In the genomic region with DNA sequence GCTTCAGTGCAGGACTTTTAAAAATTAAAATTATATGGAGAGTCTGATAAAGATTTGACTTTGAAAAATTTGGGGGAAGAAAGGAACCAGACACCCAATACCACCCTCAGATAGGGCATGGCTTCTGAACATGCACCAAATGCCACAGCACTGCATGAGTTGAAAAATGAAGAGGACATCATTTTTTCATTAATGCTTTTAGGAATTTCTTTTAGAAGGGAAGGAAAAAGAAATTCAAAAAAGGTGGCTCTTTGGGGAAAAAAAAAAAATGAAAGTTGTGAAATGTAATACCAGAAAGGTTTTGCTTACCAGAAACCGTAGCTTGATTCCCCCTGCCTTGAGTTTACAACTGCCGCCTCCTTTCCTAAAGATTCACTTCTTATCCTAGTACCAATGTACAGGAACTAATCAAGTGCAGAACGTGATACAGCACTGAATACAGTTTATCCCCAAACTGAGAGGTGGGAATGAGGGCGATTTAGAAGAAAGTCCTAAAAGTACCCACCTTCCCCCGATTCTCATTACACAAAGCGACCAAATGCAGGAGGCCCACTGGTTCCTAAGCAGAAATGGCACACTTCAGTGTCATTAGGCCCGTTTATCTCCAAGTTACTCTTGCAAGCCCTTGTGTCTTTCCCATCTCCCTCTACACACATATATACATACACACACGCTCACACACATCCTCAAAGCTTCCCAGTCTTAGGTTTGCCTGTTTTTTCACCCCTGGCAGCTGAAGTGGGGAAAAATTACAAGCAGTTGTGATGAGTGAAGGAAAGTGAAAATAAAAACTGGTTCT, we compare ENCODE assay signal across 8 cellular contexts. TPM values are rescaled to one million over a fixed set of nuclear protein-coding genes. Genes with fewer than 3 reads are reported as not detected.
DNase-seq lines count a peak whose midpoint lies in the region; ATAC-seq and TF ChIP-seq lines count a peak whose summit lies in the region.

No MANE protein-coding gene starts in this region.

- H3K36me3 ChIP-seq in HUES64 (ENCODE audit: insufficient read depth, low read length) (peaks cover 53% of the 10 kb centered on the region), brain microvascular endothelial cell (replicated peaks) (peaks cover 22% of the 10 kb centered on the region), mucosa of stomach (ENCODE audit: control insufficient read depth, insufficient read depth, low read length) (peaks cover 18% of the 10 kb centered on the region)

- no peak for TF ChIP-seq CTCF in AG09309 (IDR thresholded peaks at IDR 0.05; ENCODE audit: control insufficient read depth, insufficient read depth, low read depth, low read length, missing control alignments)
- no peak for TF ChIP-seq CTCF in brain microvascular endothelial cell (IDR thresholded peaks at IDR 0.05; ENCODE audit: low read depth, low read length, missing control alignments)

- H3K27ac ChIP-seq in HUES64 (ENCODE audit: low read depth, low read length) (peak overlapping the region; percentile 65; the same call in 1 of the 2 replicates), brain microvascular endothelial cell (peak overlapping the region; percentile 37)

- H3K9ac ChIP-seq in HUES64 (ENCODE audit: low read depth, low read length) (peak overlapping the region; percentile 100), mucosa of stomach (ENCODE audit: low read length) (peak overlapping the region; percentile 100)

- intact Hi-C loops in left colon (cut with DNase I, micrococcal nuclease) = no loop called here

- 82% methylated on average over 8 of the region's 8 CpGs for whole genome bisulfite sequencing in HUES64

- H3K27me3 ChIP-seq in HUES64 (ENCODE audit: insufficient read depth, low read length) = no peaks in the 10 kb centered on the region
- H3K27me3 ChIP-seq in brain microvascular endothelial cell (replicated peaks) = no peaks in the 10 kb centered on the region
- no peaks in the 10 kb centered on the region for H3K27me3 ChIP-seq in mucosa of stomach (ENCODE audit: control insufficient read depth, insufficient read depth, low read length)

- no peak for DNase-seq in AG09309 (ENCODE audit: low read depth)
- DNase-seq in brain microvascular endothelial cell = no peak
- DNase-seq in NK-92 (lab: John Stamatoyannopoulos, UW; ENCODE audit: unreplicated experiment) = no peak
- DNase-seq in activated gamma-delta T cell treated with Interleukin-2 at 50 U/mL for 16 hours = no peak
- no peak for DNase-seq in HPDE6-E6E7 (ENCODE audit: extremely low spot score)
- no peak for DNase-seq in left colon

- ATAC-seq in left colon = no peak

- no peaks in the 10 kb centered on the region for H3K9me3 ChIP-seq in HUES64 (ENCODE audit: insufficient read depth, low read depth, low read length)
- H3K9me3 ChIP-seq in mucosa of stomach (ENCODE audit: control insufficient read depth, low read length) = no peaks in the 10 kb centered on the region

- H3K4me3 ChIP-seq in AG09309 (ENCODE audit: control insufficient read depth, low read depth, low read length) (peak overlapping the region; percentile 22), HUES64 (ENCODE audit: low read length) (peak overlapping the region; percentile 94), brain microvascular endothelial cell (ENCODE audit: low read depth, low read length) (peak overlapping the region; percentile 47), mucosa of stomach (ENCODE audit: low read length) (peak overlapping the region; percentile 48)

- H3K4me1 ChIP-seq in HUES64 (ENCODE audit: insufficient read depth, low read length) (peaks cover 21% of the 10 kb centered on the region), mucosa of stomach (ENCODE audit: control insufficient read depth, insufficient read depth, low read length) (peaks cover 31% of the 10 kb centered on the region)

- in situ Hi-C loops in brain microvascular endothelial cell (cut with HindIII; ENCODE audit: low pct_ligation_motif_present, low sequenced_read_pairs) = no loop called here

RNA-seq across cellular contexts. Expression of gene PPP1R10, which starts 2.8 kb away (rescaled TPM):
- 28.6 TPM for polyA plus RNA-seq in HUES64 (2013, experiment 1 of 2)
- polyA plus RNA-seq in HUES64 (2013, experiment 2 of 2) = 32.6 TPM
- 10 to 100 TPM; 73.6 to 74.8 TPM for total RNA-seq in left colon

RNA-seq across cellular contexts. Expression of gene MRPS18B, which starts 3.4 kb away (rescaled TPM):
- polyA plus RNA-seq in HUES64 (2013, experiment 1 of 2) = 51.8 TPM
- 53.8 TPM for polyA plus RNA-seq in HUES64 (2013, experiment 2 of 2)
- total RNA-seq in left colon = 10 to 100 TPM; 55.7 to 60.6 TPM

RNA-seq across cellular contexts. Expression of gene ATAT1, which starts 12.4 kb away (rescaled TPM):
- 18.8 TPM for polyA plus RNA-seq in HUES64 (2013, experiment 1 of 2)
- 22.7 TPM for polyA plus RNA-seq in HUES64 (2013, experiment 2 of 2)
- 10 to 100 TPM; 11.3 to 13.1 TPM for total RNA-seq in left colon

RNA-seq across cellular contexts. Expression of gene C6orf136, which starts 32.7 kb away (rescaled TPM):
- polyA plus RNA-seq in HUES64 (2013, experiment 1 of 2) = 12.3 TPM
- polyA plus RNA-seq in HUES64 (2013, experiment 2 of 2) = 13.1 TPM
- total RNA-seq in left colon = 100 to 1,000 TPM in 1 of 2 donors, 10 to 100 TPM in 1; 78.9 to 101 TPM

RNA-seq across cellular contexts. Expression of gene ABCF1, which starts 43.0 kb away (rescaled TPM):
- 93.5 TPM for polyA plus RNA-seq in HUES64 (2013, experiment 1 of 2)
- 89.3 TPM for polyA plus RNA-seq in HUES64 (2013, experiment 2 of 2)
- total RNA-seq in left colon = 10 to 100 TPM; 41.7 to 52.0 TPM

Comparison
In these comparisons a context has a peak if more than half of its experiments do, and no peak if none do; other contexts are left out.
1. H3K4me3 ChIP-seq: peak in every context shown above with its lines; median percentile 94 in HUES64; 48 in mucosa of stomach; 47 in brain microvascular endothelial cell; 22 in AG09309.